9 cellular contexts compared by ENCODE assay signal in genomic region chr6:43798688-43799444, GRCh38. TPM values are rescaled to one million over a fixed set of nuclear protein-coding genes. Genes with fewer than 3 reads are reported as not detected.
A peak's percentile ranks its signal among the peaks of the same experiment; 100 is the strongest.
DNase-seq lines count a peak whose midpoint lies in the region; ATAC-seq and TF ChIP-seq lines count a peak whose summit lies in the region.
"Had no signal": no experiment of that assay in that cellular context is flagged by ENCODE, and none has a peak within 500 bp of the region (broad histone marks: within the 10 kb centered on the region; RNA-seq: fewer than 3 reads in every experiment).

No MANE protein-coding gene starts in this region.

- H3K4me1 ChIP-seq in muscle layer of duodenum (ENCODE audit: control insufficient read depth in 1 of 2, insufficient read depth in 2 of 2, low read length in 2 of 2): peaks cover 0 to 4% of the 10 kb centered on the region in 2 donors

- H3K4me3 ChIP-seq in muscle layer of duodenum (ENCODE audit: low read depth in 1 of 2, low read length in 2 of 2): no peak overlapping the region
- H3K4me3 ChIP-seq in coronary artery: no peak overlapping the region

- H3K27me3 Mint-ChIP-seq in immature natural killer cell (ENCODE audit: low read depth in 3 of 3): peaks cover 0 to 6% (median 2%) of the 10 kb centered on the region in 3 donors

- H3K27me3 ChIP-seq in muscle layer of duodenum (ENCODE audit: low read depth, low read length): no peaks in the 10 kb centered on the region

- peak; percentile 74 for DNase-seq in AG08395 (ENCODE audit: low spot score)
- peak; percentile 58 for DNase-seq in NCI-H460 (ENCODE audit: extremely low read depth, low read depth)
- peak; percentile 46 for DNase-seq in cerebellum (ENCODE audit: low spot score)
- no peak for DNase-seq in immature natural killer cell
- DNase-seq in coronary artery (ENCODE audit: low spot score): no peak
- no peak for DNase-seq in caudate nucleus (lab: John Stamatoyannopoulos, UW)

- H3K27ac ChIP-seq in muscle layer of duodenum (ENCODE audit: low read length) (peak overlapping the region; percentile 79), coronary artery (no peak overlapping the region), caudate nucleus (ENCODE audit: low read depth, low read length) (no peak overlapping the region)

- H3K36me3 ChIP-seq in muscle layer of duodenum (ENCODE audit: control insufficient read depth in 1 of 2, insufficient read depth in 2 of 2, low read length in 2 of 2): no peaks in the 10 kb centered on the region

- no peaks in the 10 kb centered on the region for H3K9me3 Mint-ChIP-seq in immature natural killer cell

- no peak overlapping the region for H3K4me3 Mint-ChIP-seq in immature natural killer cell
- H3K4me3 Mint-ChIP-seq: activated naive CD8-positive, alpha-beta T cell had no signal

- peaks cover 0 to 15% of the 10 kb centered on the region in 2 donors for H3K4me1 Mint-ChIP-seq in immature natural killer cell

- no peak for TF ChIP-seq CTCF in coronary artery (IDR thresholded peaks at IDR 0.05)

- peak; percentile 60 for ATAC-seq in GM19023 (IDR thresholded peaks at IDR 0.05; ENCODE audit: unreplicated experiment)

- no peaks in the 10 kb centered on the region for H3K36me3 Mint-ChIP-seq in immature natural killer cell
- H3K36me3 Mint-ChIP-seq: activated naive CD8-positive, alpha-beta T cell had no signal

- peak overlapping the region in 1 of 6 donors; percentile 18 for H3K27ac Mint-ChIP-seq in immature natural killer cell
- H3K27ac Mint-ChIP-seq: activated naive CD8-positive, alpha-beta T cell had no signal

- H3K9me3 ChIP-seq in muscle layer of duodenum (ENCODE audit: control insufficient read depth in 1 of 2, low read length in 2 of 2): no peaks in the 10 kb centered on the region

RNA-seq across cellular contexts. Expression of gene VEGFA, which starts 28.9 kb away (rescaled TPM):
- 73.7 and 85.5 TPM in 2 replicates for total RNA-seq in NCI-H460 (2014; rRNA removed; shearing (Covaris generic))
- polyA plus RNA-seq in NCI-H460 (2014; cell fraction: nucleus; rRNA removed): 91.9 and 128 TPM in 2 replicates
- total RNA-seq in cerebellum: 34.4 TPM
- polyA plus RNA-seq in immature natural killer cell: 1 to 10 TPM in 2 of 3 donors, under 1 TPM in 1; 0.30 to 2.4 (median 2.1) TPM

Comparison
In these comparisons a context has a peak if more than half of its experiments do, and no peak if none do; other contexts are left out.
1. DNase-seq: peak in AG08395 (single experiment), NCI-H460 (single experiment) and cerebellum (single experiment); none in immature natural killer cell (0 of 3), coronary artery (single experiment) and caudate nucleus (0 of 61).